ENCODE assay signal across 1 cellular context in genomic region chr14:105482486-105483110, GRCh38.
TF ChIP-seq lines count a peak whose summit lies in the region.

No MANE protein-coding gene starts in this region.

TF ChIP-seq in WTC11, 78 proteins besides CTCF, POLR2A, EP300 and RAD21 (continued from another document):
- TF ChIP-seq ZNF512 (CRISPR knock-in tag; IDR thresholded peaks at IDR 0.05; ENCODE audit: borderline replicate concordance) = no peak
- TF ChIP-seq, protein P1, sequence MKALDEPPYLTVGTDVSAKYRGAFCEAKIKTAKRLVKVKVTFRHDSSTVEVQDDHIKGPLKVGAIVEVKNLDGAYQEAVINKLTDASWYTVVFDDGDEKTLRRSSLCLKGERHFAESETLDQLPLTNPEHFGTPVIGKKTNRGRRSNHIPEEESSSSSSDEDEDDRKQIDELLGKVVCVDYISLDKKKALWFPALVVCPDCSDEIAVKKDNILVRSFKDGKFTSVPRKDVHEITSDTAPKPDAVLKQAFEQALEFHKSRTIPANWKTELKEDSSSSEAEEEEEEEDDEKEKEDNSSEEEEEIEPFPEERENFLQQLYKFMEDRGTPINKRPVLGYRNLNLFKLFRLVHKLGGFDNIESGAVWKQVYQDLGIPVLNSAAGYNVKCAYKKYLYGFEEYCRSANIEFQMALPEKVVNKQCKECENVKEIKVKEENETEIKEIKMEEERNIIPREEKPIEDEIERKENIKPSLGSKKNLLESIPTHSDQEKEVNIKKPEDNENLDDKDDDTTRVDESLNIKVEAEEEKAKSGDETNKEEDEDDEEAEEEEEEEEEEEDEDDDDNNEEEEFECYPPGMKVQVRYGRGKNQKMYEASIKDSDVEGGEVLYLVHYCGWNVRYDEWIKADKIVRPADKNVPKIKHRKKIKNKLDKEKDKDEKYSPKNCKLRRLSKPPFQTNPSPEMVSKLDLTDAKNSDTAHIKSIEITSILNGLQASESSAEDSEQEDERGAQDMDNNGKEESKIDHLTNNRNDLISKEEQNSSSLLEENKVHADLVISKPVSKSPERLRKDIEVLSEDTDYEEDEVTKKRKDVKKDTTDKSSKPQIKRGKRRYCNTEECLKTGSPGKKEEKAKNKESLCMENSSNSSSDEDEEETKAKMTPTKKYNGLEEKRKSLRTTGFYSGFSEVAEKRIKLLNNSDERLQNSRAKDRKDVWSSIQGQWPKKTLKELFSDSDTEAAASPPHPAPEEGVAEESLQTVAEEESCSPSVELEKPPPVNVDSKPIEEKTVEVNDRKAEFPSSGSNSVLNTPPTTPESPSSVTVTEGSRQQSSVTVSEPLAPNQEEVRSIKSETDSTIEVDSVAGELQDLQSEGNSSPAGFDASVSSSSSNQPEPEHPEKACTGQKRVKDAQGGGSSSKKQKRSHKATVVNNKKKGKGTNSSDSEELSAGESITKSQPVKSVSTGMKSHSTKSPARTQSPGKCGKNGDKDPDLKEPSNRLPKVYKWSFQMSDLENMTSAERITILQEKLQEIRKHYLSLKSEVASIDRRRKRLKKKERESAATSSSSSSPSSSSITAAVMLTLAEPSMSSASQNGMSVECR (CRISPR knock-in tag; IDR thresholded peaks at IDR 0.05; ENCODE audit: borderline replicate concordance) = no peak
- no peak for TF ChIP-seq E2F1 (CRISPR knock-in tag; IDR thresholded peaks at IDR 0.05)
- TF ChIP-seq PRRX2 (CRISPR knock-in tag; IDR thresholded peaks at IDR 0.05) = no peak
- no peak for TF ChIP-seq ZNF532 (CRISPR knock-in tag; IDR thresholded peaks at IDR 0.05; ENCODE audit: borderline replicate concordance)
- no peak for TF ChIP-seq NFATC4 (CRISPR knock-in tag; IDR thresholded peaks at IDR 0.05)
- TF ChIP-seq, protein P2, sequence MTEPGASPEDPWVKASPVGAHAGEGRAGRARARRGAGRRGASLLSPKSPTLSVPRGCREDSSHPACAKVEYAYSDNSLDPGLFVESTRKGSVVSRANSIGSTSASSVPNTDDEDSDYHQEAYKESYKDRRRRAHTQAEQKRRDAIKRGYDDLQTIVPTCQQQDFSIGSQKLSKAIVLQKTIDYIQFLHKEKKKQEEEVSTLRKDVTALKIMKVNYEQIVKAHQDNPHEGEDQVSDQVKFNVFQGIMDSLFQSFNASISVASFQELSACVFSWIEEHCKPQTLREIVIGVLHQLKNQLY (CRISPR knock-in tag; IDR thresholded peaks at IDR 0.05) = no peak
- no peak for TF ChIP-seq ATF2 (CRISPR knock-in tag; IDR thresholded peaks at IDR 0.05; ENCODE audit: borderline replicate concordance, low read depth)
- no peak for TF ChIP-seq ZNF263 (CRISPR knock-in tag; IDR thresholded peaks at IDR 0.05; ENCODE audit: low read depth)
